ENCODE assay signal across 8 cellular contexts in the genomic region with DNA sequence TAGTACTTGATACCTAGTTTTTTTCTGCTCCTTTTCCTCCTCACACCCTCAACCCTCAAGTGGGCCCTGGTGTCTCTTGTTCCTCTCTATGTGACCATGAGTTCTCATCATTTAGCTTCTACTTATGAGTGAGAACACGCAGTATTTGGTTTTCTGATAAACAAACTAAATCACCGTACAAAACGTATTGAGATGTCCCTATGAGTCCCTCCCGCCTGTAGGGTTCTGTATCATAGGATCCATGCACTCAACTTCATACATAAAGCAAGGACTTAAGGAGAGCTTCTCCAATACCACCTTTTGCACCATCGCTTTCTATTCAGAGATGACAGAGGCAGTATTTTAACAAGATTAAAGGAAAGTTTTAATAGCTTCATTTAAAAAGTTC. TPM values are rescaled to one million over a fixed set of nuclear protein-coding genes. Genes with fewer than 3 reads are reported as not detected.
A peak's percentile ranks its signal among the peaks of the same experiment; 100 is the strongest.
DNase-seq lines count a peak whose midpoint lies in the region; ATAC-seq and TF ChIP-seq lines count a peak whose summit lies in the region.

No MANE protein-coding gene starts in this region.

- no peak for DNase-seq in GM23248
- DNase-seq in RWPE2 (ENCODE audit: low spot score) = no peak
- DNase-seq in esophagus muscularis mucosa (ENCODE audit: extremely low spot score) = no peak
- DNase-seq in skeletal muscle cell (ENCODE audit: low read depth) = no peak
- no peak for DNase-seq in inferior parietal cortex (ENCODE audit: extremely low spot score)
- no peak for DNase-seq in iPS-NIHi11 (ENCODE audit: low spot score)
- DNase-seq in islet precursor cell = no peak

- 27 to 29% methylated on average over 5 of the region's 5 CpGs for WGBS in GM23248 (ENCODE audit: low coverage in 1 of 2, low lambda C conversion rate in 2 of 2, missing lambda C conversion rate in 2 of 2), 2 experiments
- whole genome bisulfite sequencing in esophagus muscularis mucosa = 35% methylated on average over 5 of the region's 5 CpGs

- intact Hi-C loops in esophagus muscularis mucosa (cut with DNase I) = no loop called here

- peak overlapping the region; percentile 100 for H3K9ac ChIP-seq in GM23248

- H3K4me1 ChIP-seq in GM23248 (ENCODE audit: insufficient read depth) (peaks cover 17% of the 10 kb centered on the region), RWPE2 (ENCODE audit: insufficient read depth, poor library complexity, severe bottlenecking) (peaks cover 17% of the 10 kb centered on the region), esophagus muscularis mucosa (peaks cover 19 to 39% (median 32%) of the 10 kb centered on the region in 4 donors)

- peak overlapping the region; percentile 97 for H3K27ac ChIP-seq in GM23248
- no peak overlapping the region for H3K27ac ChIP-seq in RWPE2 (ENCODE audit: poor library complexity, severe bottlenecking)
- peak overlapping the region; percentile 92 to 95 (median 94) for H3K27ac ChIP-seq in esophagus muscularis mucosa (replicated peaks in 1 of 4)

- H3K4me3 ChIP-seq in GM23248 (peak overlapping the region; percentile 97), RWPE2 (ENCODE audit: severe bottlenecking) (peak overlapping the region; percentile 88), esophagus muscularis mucosa (peak overlapping the region; percentile 68 to 83 (median 76)), skeletal muscle cell (ENCODE audit: low read depth, low read length) (peak overlapping the region; percentile 69)

- H3K9me3 ChIP-seq in GM23248 (ENCODE audit: low read depth) (no peaks in the 10 kb centered on the region), RWPE2 (ENCODE audit: severe bottlenecking) (no peaks in the 10 kb centered on the region), esophagus muscularis mucosa (no peaks in the 10 kb centered on the region)

- H3K27me3 ChIP-seq in GM23248 (replicated peaks; ENCODE audit: insufficient read depth) (no peaks in the 10 kb centered on the region), RWPE2 (ENCODE audit: insufficient read depth, poor library complexity, severe bottlenecking) (no peaks in the 10 kb centered on the region), esophagus muscularis mucosa (no peaks in the 10 kb centered on the region)

- H3F3A ChIP-seq in GM23248 (ENCODE audit: insufficient read depth) = peaks cover 6% of the 10 kb centered on the region; the same call in 1 of the 2 replicates

- no peak for TF ChIP-seq POLR2A in esophagus muscularis mucosa (IDR thresholded peaks at IDR 0.05; ENCODE audit: low read depth)

- no peaks in the 10 kb centered on the region for H4K20me1 ChIP-seq in GM23248 (ENCODE audit: insufficient read depth)

- H2AFZ ChIP-seq in GM23248 = peak overlapping the region; percentile 79

- peaks cover 44% of the 10 kb centered on the region for H3K79me2 ChIP-seq in GM23248 (ENCODE audit: insufficient read depth)

- ATAC-seq in RWPE2 (ENCODE audit: low read depth) (no peak), HG02642 (IDR thresholded peaks at IDR 0.05; ENCODE audit: poor library complexity, unreplicated experiment) (no peak)

- peak overlapping the region; percentile 82 for H3K4me2 ChIP-seq in GM23248 (ENCODE audit: unreplicated experiment)

- H3K9me2 ChIP-seq in GM23248 (ENCODE audit: insufficient read depth) = no peaks in the 10 kb centered on the region

- no peak for TF ChIP-seq CTCF in RWPE2 (IDR thresholded peaks at IDR 0.05; ENCODE audit: poor library complexity, severe bottlenecking)
- no peak for TF ChIP-seq CTCF in esophagus muscularis mucosa (IDR thresholded peaks at IDR 0.05)

- H3K36me3 ChIP-seq in GM23248 (ENCODE audit: low read depth) (no peaks in the 10 kb centered on the region), RWPE2 (ENCODE audit: low read depth) (no peaks in the 10 kb centered on the region), esophagus muscularis mucosa (no peaks in the 10 kb centered on the region)

- in situ Hi-C loops in GM23248 (cut with MboI) = no loop called here

- TF ChIP-seq EP300 in esophagus muscularis mucosa (IDR thresholded peaks at IDR 0.05) = no peak

RNA-seq across cellular contexts. Expression of gene RAB9A, which starts 0.6 kb away (rescaled TPM):
- total RNA-seq in GM23248 (2014; rRNA removed; shearing (Covaris generic)) = 18.6 and 38.9 TPM in 2 replicates
- polyA plus RNA-seq in GM23248 (2016; fragmentation: Nextera tagmentation; extraction: Ambion mirVana) = 38.9 and 40.4 TPM in 2 replicates
- 10 to 100 TPM; 20.8 to 33.1 (median 25.4) TPM for total RNA-seq in esophagus muscularis mucosa

RNA-seq across cellular contexts. Expression of gene TCEANC, which starts 35.4 kb away (rescaled TPM):
- total RNA-seq in GM23248 (2014; rRNA removed; shearing (Covaris generic)) = 2.2 and 4.3 TPM in 2 replicates
- polyA plus RNA-seq in GM23248 (2016; fragmentation: Nextera tagmentation; extraction: Ambion mirVana) = 2.4 and 2.5 TPM in 2 replicates
- total RNA-seq in esophagus muscularis mucosa = 1 to 10 TPM; 3.5 to 7.1 (median 4.0) TPM

RNA-seq across cellular contexts. Expression of gene TRAPPC2, which starts 46.0 kb away (rescaled TPM):
- total RNA-seq in GM23248 (2014; rRNA removed; shearing (Covaris generic)) = 10.4 and 12.3 TPM in 2 replicates
- polyA plus RNA-seq in GM23248 (2016; fragmentation: Nextera tagmentation; extraction: Ambion mirVana) = 11.3 and 12.0 TPM in 2 replicates
- 10 to 100 TPM; 13.1 to 20.4 (median 15.2) TPM for total RNA-seq in esophagus muscularis mucosa

RNA-seq across cellular contexts. Expression of gene OFD1, which starts 46.2 kb away (rescaled TPM):
- total RNA-seq in GM23248 (2014; rRNA removed; shearing (Covaris generic)) = 3.2 and 6.2 TPM in 2 replicates
- polyA plus RNA-seq in GM23248 (2016; fragmentation: Nextera tagmentation; extraction: Ambion mirVana) = 9.6 and 10.4 TPM in 2 replicates
- total RNA-seq in esophagus muscularis mucosa = 10 to 100 TPM; 12.6 to 17.2 (median 14.8) TPM
